ENCODE assay signal across 22 cellular contexts in the genomic region with DNA sequence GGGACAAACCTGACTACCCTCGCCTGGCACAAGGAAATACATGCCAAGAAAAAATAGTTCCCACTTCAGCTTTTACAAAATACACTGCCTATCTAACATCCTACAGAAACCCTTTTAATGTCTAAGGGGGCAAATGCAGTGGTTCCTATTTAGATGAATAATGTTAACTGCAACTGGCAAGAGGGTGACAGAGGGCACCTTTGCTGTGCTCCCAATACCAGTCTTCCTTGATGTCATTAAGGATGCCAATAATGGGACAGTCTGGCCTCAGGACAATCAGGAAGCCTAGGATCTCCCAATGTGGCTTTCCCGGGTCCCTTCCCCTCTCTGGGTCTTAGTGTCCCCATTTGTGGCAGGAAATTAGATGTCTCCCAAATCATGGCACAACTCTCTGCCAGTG. TPM values are rescaled to one million over a fixed set of nuclear protein-coding genes. Genes with fewer than 3 reads are reported as not detected.
A peak's percentile ranks its signal among the peaks of the same experiment; 100 is the strongest.
DNase-seq lines count a peak whose midpoint lies in the region; ATAC-seq and TF ChIP-seq lines count a peak whose summit lies in the region.
"Had no signal": no experiment of that assay in that cellular context is flagged by ENCODE, and none has a peak within 500 bp of the region (broad histone marks: within the 10 kb centered on the region; RNA-seq: fewer than 3 reads in every experiment).

No MANE protein-coding gene starts in this region.

- TF ChIP-seq CTCF in hepatocyte (IDR thresholded peaks at IDR 0.05; ENCODE audit: poor library complexity) = no peak
- TF ChIP-seq CTCF in lower leg skin (IDR thresholded peaks at IDR 0.05) = no peak

- peaks cover 38% of the 10 kb centered on the region for H3K4me1 ChIP-seq in hepatocyte (ENCODE audit: insufficient read depth)

- H3K4me3 ChIP-seq in hepatocyte (no peak overlapping the region), lower leg skin (ENCODE audit: low read depth, poor library complexity, severe bottlenecking) (no peak overlapping the region)
- H3K4me3 ChIP-seq: lung, thoracic aorta had no signal

- H3K36me3 Mint-ChIP-seq in activated naive CD8-positive, alpha-beta T cell = peaks cover 7% of the 10 kb centered on the region
- H3K36me3 Mint-ChIP-seq in activated naive CD8-positive, alpha-beta T cell treated with anti-CD3 and anti-CD28 coated beads for 36 hours = peaks cover 18% of the 10 kb centered on the region
- H3K36me3 Mint-ChIP-seq in activated T-helper 17 cell treated with anti-CD3 and anti-CD28 coated beads, Interleukin-2, amount 50 U/mL, for 72 hours (ENCODE audit: low read depth) = peaks cover 75% of the 10 kb centered on the region
- H3K36me3 Mint-ChIP-seq in natural killer cell treated with Interleukin-12 subunit alpha and Interleukin-12 subunit beta and Interleukin-15 and Interleukin-18, amount 100 ng/mL, for 72 hours = no peaks in the 10 kb centered on the region

- H3K27me3 ChIP-seq in hepatocyte = no peaks in the 10 kb centered on the region

- no peaks in the 10 kb centered on the region for H3K9me3 ChIP-seq in hepatocyte (ENCODE audit: low read depth)
- H3K9me3 ChIP-seq: thoracic aorta had no signal

- no peak overlapping the region for H3K4me3 Mint-ChIP-seq in activated naive CD8-positive, alpha-beta T cell
- H3K4me3 Mint-ChIP-seq in activated naive CD8-positive, alpha-beta T cell treated with anti-CD3 and anti-CD28 coated beads for 36 hours = no peak overlapping the region
- peak overlapping the region; percentile 59 for H3K4me3 Mint-ChIP-seq in activated T-helper 17 cell treated with anti-CD3 and anti-CD28 coated beads, Interleukin-2, amount 50 U/mL, for 72 hours
- no peak overlapping the region for H3K4me3 Mint-ChIP-seq in natural killer cell treated with Interleukin-12 subunit alpha and Interleukin-12 subunit beta and Interleukin-15 and Interleukin-18, amount 100 ng/mL, for 72 hours
- H3K4me3 Mint-ChIP-seq: activated CD4-positive, alpha-beta T cell treated with anti-CD3 and anti-CD28 coated beads, Interleukin-2, amount 10 ng/mL, durations not matched to agents 7 days and 5 days; CD8-positive, alpha-beta T cell; immature natural killer cell had no signal

- H3K79me2 ChIP-seq in hepatocyte = peaks cover 29% of the 10 kb centered on the region

- peaks cover 33% of the 10 kb centered on the region for H4K20me1 ChIP-seq in hepatocyte (ENCODE audit: insufficient read depth, poor library complexity, severe bottlenecking)

- ATAC-seq in activated T-helper 17 cell treated with anti-CD3 and anti-CD28 coated beads, Interleukin-2, amount 50 U/mL, for 72 hours (replicated peaks) = no peak
- no peak for ATAC-seq in natural killer cell treated with Interleukin-12 subunit alpha and Interleukin-12 subunit beta and Interleukin-15 and Interleukin-18, amount 100 ng/mL, for 72 hours

- H3K4me1 Mint-ChIP-seq in activated naive CD8-positive, alpha-beta T cell (ENCODE audit: low read depth) = peaks cover 30% of the 10 kb centered on the region
- peaks cover 19% of the 10 kb centered on the region for H3K4me1 Mint-ChIP-seq in activated naive CD8-positive, alpha-beta T cell treated with anti-CD3 and anti-CD28 coated beads for 36 hours
- H3K4me1 Mint-ChIP-seq in activated T-helper 17 cell treated with anti-CD3 and anti-CD28 coated beads, Interleukin-2, amount 50 U/mL, for 72 hours = peaks cover 43% of the 10 kb centered on the region
- H3K4me1 Mint-ChIP-seq in natural killer cell treated with Interleukin-12 subunit alpha and Interleukin-12 subunit beta and Interleukin-15 and Interleukin-18, amount 100 ng/mL, for 72 hours (ENCODE audit: low read depth in 2 of 2) = peaks cover 0 to 3% of the 10 kb centered on the region in 2 donors

- no peak for DNase-seq in activated naive CD8-positive, alpha-beta T cell treated with anti-CD3 and anti-CD28 coated beads for 36 hours
- DNase-seq in hepatocyte (ENCODE audit: low spot score) = no peak
- DNase-seq in substantia nigra (lab: John Stamatoyannopoulos, UW) = no peak
- no peak for DNase-seq in posterior vena cava (ENCODE audit: low spot score)
- DNase-seq in natural killer cell treated with Interleukin-12 subunit alpha and Interleukin-12 subunit beta and Interleukin-15 and Interleukin-18, amount 100 ng/mL, for 72 hours (ENCODE audit: low spot score) = no peak
- no peak for DNase-seq in lower leg skin (ENCODE audit: low spot score in 2 of 2)
- DNase-seq: activated CD4-positive, alpha-beta T cell treated with anti-CD3 and anti-CD28 coated beads, Interleukin-2, amount 10 ng/mL, durations not matched to agents 7 days and 5 days; CD8-positive, alpha-beta T cell; central memory CD4-positive, alpha-beta T cell; effector memory CD4-positive, alpha-beta T cell; immature natural killer cell; Kasumi-1; NCI-H2107; NCI-H510A; stimulated activated CD8-positive, alpha-beta memory T cell treated with anti-CD3 and anti-CD28 coated beads, Interleukin-4, amount 100 ng/mL, for 48 hours had no signal

- H3K4me2 ChIP-seq in hepatocyte = no peak overlapping the region

- no peaks in the 10 kb centered on the region for H3K9me2 ChIP-seq in hepatocyte (replicated peaks; ENCODE audit: insufficient read depth)

- H3K36me3 ChIP-seq in hepatocyte (replicated peaks; ENCODE audit: insufficient read depth, low read depth) = no peaks in the 10 kb centered on the region

- H3K27ac Mint-ChIP-seq in activated naive CD8-positive, alpha-beta T cell = peak overlapping the region; percentile 34
- H3K27ac Mint-ChIP-seq in activated naive CD8-positive, alpha-beta T cell treated with anti-CD3 and anti-CD28 coated beads for 36 hours = no peak overlapping the region
- H3K27ac Mint-ChIP-seq in activated T-helper 17 cell treated with anti-CD3 and anti-CD28 coated beads, Interleukin-2, amount 50 U/mL, for 72 hours = peak overlapping the region; percentile 81
- no peak overlapping the region for H3K27ac Mint-ChIP-seq in natural killer cell treated with Interleukin-12 subunit alpha and Interleukin-12 subunit beta and Interleukin-15 and Interleukin-18, amount 100 ng/mL, for 72 hours
- H3K27ac Mint-ChIP-seq: activated CD4-positive, alpha-beta T cell treated with anti-CD3 and anti-CD28 coated beads, Interleukin-2, amount 10 ng/mL, durations not matched to agents 7 days and 5 days; progenitor cell of endocrine pancreas had no signal

- no peaks in the 10 kb centered on the region for H3K27me3 Mint-ChIP-seq in activated naive CD8-positive, alpha-beta T cell
- H3K27me3 Mint-ChIP-seq in activated naive CD8-positive, alpha-beta T cell treated with anti-CD3 and anti-CD28 coated beads for 36 hours = no peaks in the 10 kb centered on the region
- no peaks in the 10 kb centered on the region for H3K27me3 Mint-ChIP-seq in activated T-helper 17 cell treated with anti-CD3 and anti-CD28 coated beads, Interleukin-2, amount 50 U/mL, for 72 hours
- no peaks in the 10 kb centered on the region for H3K27me3 Mint-ChIP-seq in natural killer cell treated with Interleukin-12 subunit alpha and Interleukin-12 subunit beta and Interleukin-15 and Interleukin-18, amount 100 ng/mL, for 72 hours
- H3K27me3 Mint-ChIP-seq: activated CD4-positive, alpha-beta T cell treated with anti-CD3 and anti-CD28 coated beads, Interleukin-2, amount 10 ng/mL, durations not matched to agents 7 days and 5 days; progenitor cell of endocrine pancreas had no signal

- intact Hi-C loops in posterior vena cava (cut with DNase I) = loop anchor here in 1 of 2 donors (5.0 to 10.0 kb wide), 2 partner anchors 48 to 155 kb away; no protein-coding TSS in a partner anchor
- intact Hi-C loops in lower leg skin (cut with DNase I; ENCODE audit: low total_unique reads) = no loop called here

- no peak overlapping the region for H2AFZ ChIP-seq in hepatocyte

- H3K9me3 Mint-ChIP-seq in activated naive CD8-positive, alpha-beta T cell (ENCODE audit: low read depth) = no peaks in the 10 kb centered on the region
- H3K9me3 Mint-ChIP-seq in activated naive CD8-positive, alpha-beta T cell treated with anti-CD3 and anti-CD28 coated beads for 36 hours = no peaks in the 10 kb centered on the region
- no peaks in the 10 kb centered on the region for H3K9me3 Mint-ChIP-seq in activated T-helper 17 cell treated with anti-CD3 and anti-CD28 coated beads, Interleukin-2, amount 50 U/mL, for 72 hours
- no peaks in the 10 kb centered on the region for H3K9me3 Mint-ChIP-seq in natural killer cell treated with Interleukin-12 subunit alpha and Interleukin-12 subunit beta and Interleukin-15 and Interleukin-18, amount 100 ng/mL, for 72 hours
- H3K9me3 Mint-ChIP-seq: activated CD4-positive, alpha-beta T cell treated with anti-CD3 and anti-CD28 coated beads, Interleukin-2, amount 10 ng/mL, durations not matched to agents 7 days and 5 days; CD8-positive, alpha-beta T cell; immature natural killer cell had no signal

- H3K27ac ChIP-seq in hepatocyte = peak overlapping the region; percentile 17
- peak overlapping the region; percentile 7 for H3K27ac ChIP-seq in substantia nigra (ENCODE audit: low read depth, low read length, poor library complexity, severe bottlenecking)

- 83% methylated on average over 2 of the region's 2 CpGs for WGBS in hepatocyte (ENCODE audit: low lambda C conversion rate, missing lambda C conversion rate)
- WGBS in lower leg skin, 2 donors = 58 to 67% methylated on average over 2 of the region's 2 CpGs

- no peak for TF ChIP-seq POLR2A in lower leg skin (IDR thresholded peaks at IDR 0.05)

RNA-seq across cellular contexts. Expression of a gene that starts 13.9 kb away (rescaled TPM):
- 10 to 100 TPM; 53.4 to 54.8 TPM for total RNA-seq in activated naive CD8-positive, alpha-beta T cell treated with anti-CD3 and anti-CD28 coated beads for 36 hours
- 100 to 1,000 TPM in 1 of 2 donors, 10 to 100 TPM in 1; 42.9 to 145 TPM for total RNA-seq in activated T-helper 17 cell treated with anti-CD3 and anti-CD28 coated beads, Interleukin-2, amount 50 U/mL, for 72 hours
- total RNA-seq in hepatocyte (71.6 and 78.7 TPM in 2 replicates), posterior vena cava (10 to 100 TPM; 23.5 to 61.4 TPM), lower leg skin (10 to 100 TPM; 63.7 to 97.1 (median 82.2) TPM)
- 112 and 115 TPM in 2 replicates for polyA plus RNA-seq in hepatocyte
- 10 to 100 TPM; 10.8 to 18.4 TPM for total RNA-seq in natural killer cell treated with Interleukin-12 subunit alpha and Interleukin-12 subunit beta and Interleukin-15 and Interleukin-18, amount 100 ng/mL, for 72 hours

RNA-seq across cellular contexts. Expression of a gene that starts 32.0 kb away (rescaled TPM):
- total RNA-seq in activated naive CD8-positive, alpha-beta T cell treated with anti-CD3 and anti-CD28 coated beads for 36 hours = under 1 TPM; 0.42 to 0.78 TPM
- 1 to 10 TPM; 2.7 to 4.7 TPM for total RNA-seq in activated T-helper 17 cell treated with anti-CD3 and anti-CD28 coated beads, Interleukin-2, amount 50 U/mL, for 72 hours
- total RNA-seq in hepatocyte (1.2 and 3.7 TPM in 2 replicates), posterior vena cava (1 to 10 TPM; 3.0 to 5.4 TPM), lower leg skin (1 to 10 TPM; 2.7 to 5.6 (median 4.9) TPM)
- polyA plus RNA-seq in hepatocyte = 6.5 and 7.6 TPM in 2 replicates
- 1 to 10 TPM in 1 of 2 donors, under 1 TPM in 1; 0.12 to 1.8 TPM for total RNA-seq in natural killer cell treated with Interleukin-12 subunit alpha and Interleukin-12 subunit beta and Interleukin-15 and Interleukin-18, amount 100 ng/mL, for 72 hours

RNA-seq across cellular contexts. Expression of a gene that starts 32.0 kb away (rescaled TPM):
- 10 to 100 TPM; 11.5 to 11.9 TPM for total RNA-seq in activated naive CD8-positive, alpha-beta T cell treated with anti-CD3 and anti-CD28 coated beads for 36 hours
- total RNA-seq in activated T-helper 17 cell treated with anti-CD3 and anti-CD28 coated beads, Interleukin-2, amount 50 U/mL, for 72 hours = 10 to 100 TPM; 21.2 to 24.2 TPM
- 38.0 and 48.6 TPM in 2 replicates for total RNA-seq in hepatocyte
- 42.0 and 49.0 TPM in 2 replicates for polyA plus RNA-seq in hepatocyte
- 10 to 100 TPM; 50.8 to 61.8 TPM for total RNA-seq in posterior vena cava
- total RNA-seq in natural killer cell treated with Interleukin-12 subunit alpha and Interleukin-12 subunit beta and Interleukin-15 and Interleukin-18, amount 100 ng/mL, for 72 hours = 10 to 100 TPM; 12.9 to 16.6 TPM
- 10 to 100 TPM; 40.1 to 87.4 (median 56.4) TPM for total RNA-seq in lower leg skin

RNA-seq across cellular contexts. Expression of a gene that starts 53.0 kb away (rescaled TPM):
- total RNA-seq in activated naive CD8-positive, alpha-beta T cell treated with anti-CD3 and anti-CD28 coated beads for 36 hours = under 1 TPM; 0.66 to 0.91 TPM
- total RNA-seq in activated T-helper 17 cell treated with anti-CD3 and anti-CD28 coated beads, Interleukin-2, amount 50 U/mL, for 72 hours = 10 to 100 TPM in 1 of 2 donors, under 1 TPM in 1; 0.99 to 17.2 TPM
- total RNA-seq in hepatocyte = 0.10 TPM in 1 of 2 replicates, not detected in the other
- 1.4 TPM in 1 of 2 replicates, not detected in the other for polyA plus RNA-seq in hepatocyte
- 1 to 10 TPM in 1 of 2 donors, under 1 TPM in 1; 0.23 to 7.1 TPM for total RNA-seq in posterior vena cava
- total RNA-seq in natural killer cell treated with Interleukin-12 subunit alpha and Interleukin-12 subunit beta and Interleukin-15 and Interleukin-18, amount 100 ng/mL, for 72 hours = under 1 TPM; 0.22 to 0.43 TPM
- not detected for total RNA-seq in lower leg skin
- total RNA-seq: activated CD4-positive, alpha-beta T cell treated with anti-CD3 and anti-CD28 coated beads, Interleukin-2, amount 10 ng/mL, durations not matched to agents 7 days and 5 days; CD8-positive, alpha-beta T cell; fibroblast of lung; H7; progenitor cell of endocrine pancreas had no signal

Comparison
In these comparisons a context has a peak if more than half of its experiments do, and no peak if none do; other contexts are left out.
1. H3K27ac Mint-ChIP-seq: peak in activated naive CD8-positive, alpha-beta T cell (single experiment) and activated T-helper 17 cell treated with anti-CD3 and anti-CD28 coated beads, Interleukin-2, amount 50 U/mL, for 72 hours (single experiment); none in activated naive CD8-positive, alpha-beta T cell treated with anti-CD3 and anti-CD28 coated beads for 36 hours (single experiment) and natural killer cell treated with Interleukin-12 subunit alpha and Interleukin-12 subunit beta and Interleukin-15 and Interleukin-18, amount 100 ng/mL, for 72 hours (0 of 2).